In the genomic region with DNA sequence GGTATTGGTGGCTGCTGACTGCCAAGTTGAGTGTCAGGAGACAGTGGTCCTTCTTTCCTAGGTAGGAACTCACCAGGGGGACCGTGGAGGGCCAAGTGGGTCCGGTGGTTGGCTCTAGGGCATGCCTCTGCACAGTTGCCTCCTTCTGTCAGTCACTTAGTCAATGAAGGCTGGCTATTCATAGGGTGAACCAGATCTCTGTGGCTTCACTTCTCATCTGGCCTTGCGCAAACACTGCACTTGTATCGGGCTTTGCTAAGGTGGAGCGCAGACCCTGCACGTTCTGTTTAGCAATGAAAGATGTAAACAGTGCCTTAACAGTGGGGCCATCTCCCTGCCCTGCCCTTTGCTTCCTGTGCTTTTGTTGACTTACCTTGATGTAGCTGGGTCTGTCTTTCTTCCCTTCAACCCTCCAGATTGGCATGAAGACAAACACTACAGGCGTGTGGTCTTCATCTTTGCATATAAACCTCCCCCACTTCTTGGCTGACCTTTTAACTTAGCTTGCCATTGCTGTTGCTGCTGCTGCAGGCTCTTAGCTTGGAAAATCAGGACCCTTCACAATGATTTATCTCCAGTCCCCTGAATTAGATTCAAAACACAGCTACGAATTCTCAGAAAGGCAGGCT, we compare ENCODE assay signal across 13 cellular contexts. TPM values are rescaled to one million over a fixed set of nuclear protein-coding genes. Genes with fewer than 3 reads are reported as not detected.
DNase-seq lines count a peak whose midpoint lies in the region; TF ChIP-seq lines count a peak whose summit lies in the region.
"Had no signal": no experiment of that assay in that cellular context is flagged by ENCODE, and none has a peak within 500 bp of the region (broad histone marks: within the 10 kb centered on the region; RNA-seq: fewer than 3 reads in every experiment).

No MANE protein-coding gene starts in this region.

- in situ Hi-C loops in GM23248 (cut with MboI) = no loop called here

- H3K36me3 Mint-ChIP-seq in progenitor cell of endocrine pancreas (ENCODE audit: insufficient read depth) = no peaks in the 10 kb centered on the region

- no peak for TF ChIP-seq CTCF in progenitor cell of endocrine pancreas (IDR thresholded peaks at IDR 0.05; ENCODE audit: unreplicated experiment)

- DNase-seq in SIG-M5 treated with dmso at 0.1 percent for 504 hours (lab: John Stamatoyannopoulos, UW; ENCODE audit: unreplicated experiment) (peak; percentile 34), SIG-M5 (lab: John Stamatoyannopoulos, UW) (no peak), NCI-H2227 (lab: John Stamatoyannopoulos, UW; ENCODE audit: unreplicated experiment) (peak; percentile 42), progenitor cell of endocrine pancreas (ENCODE audit: low spot score, unreplicated experiment) (no peak), GM23248 (no peak), cortex of kidney (lab: John Stamatoyannopoulos, UW) (no peak)
- peak; percentile 74 for DNase-seq in activated effector memory CD4-positive, alpha-beta T cell treated with anti-CD3 and anti-CD28 coated beads, Interleukin-2, amount 50 U/mL, for 16 hours
- no peak for DNase-seq in stimulated activated CD4-positive, alpha-beta T cell treated with anti-CD3 and anti-CD28 coated beads, Interleukin-4, amount 100 ng/mL, for 1 hour
- DNase-seq: ACHN; effector CD4-positive, alpha-beta T cell; head of caudate nucleus; mesendoderm; SW 1271 had no signal

- H3K27me3 Mint-ChIP-seq in progenitor cell of endocrine pancreas = peaks cover 14% of the 10 kb centered on the region

- 0 out of 2 replicates have a peak, but pooled peaks cover 16% of the 10 kb centered on the region for H3K27me3 ChIP-seq in GM23248 (replicated peaks; ENCODE audit: insufficient read depth)

- 78 to 84% methylated on average over 8 of the region's 8 CpGs for WGBS in GM23248 (ENCODE audit: low coverage in 1 of 2, low lambda C conversion rate in 2 of 2, missing lambda C conversion rate in 2 of 2), 2 experiments

- no peak overlapping the region for H3K4me3 Mint-ChIP-seq in progenitor cell of endocrine pancreas (ENCODE audit: low read depth)

- no peak overlapping the region for H3K27ac ChIP-seq in GM23248

- peaks cover 14% of the 10 kb centered on the region for H3F3A ChIP-seq in GM23248 (ENCODE audit: insufficient read depth)

- no peak overlapping the region for H2AFZ ChIP-seq in GM23248

- H3K9ac ChIP-seq in GM23248 = no peak overlapping the region

- peak overlapping the region; percentile 18 for H3K27ac Mint-ChIP-seq in progenitor cell of endocrine pancreas

- H3K4me1 ChIP-seq in GM23248 (ENCODE audit: insufficient read depth) = peaks cover 4% of the 10 kb centered on the region

- no peaks in the 10 kb centered on the region for H4K20me1 ChIP-seq in GM23248 (ENCODE audit: insufficient read depth)

- no peaks in the 10 kb centered on the region for H3K36me3 ChIP-seq in GM23248 (ENCODE audit: low read depth)

- peaks cover 33% of the 10 kb centered on the region for H3K4me1 Mint-ChIP-seq in progenitor cell of endocrine pancreas (ENCODE audit: low read depth)

- no peaks in the 10 kb centered on the region for H3K9me3 Mint-ChIP-seq in progenitor cell of endocrine pancreas (ENCODE audit: low read depth)

- no peaks in the 10 kb centered on the region for H3K9me2 ChIP-seq in GM23248 (ENCODE audit: insufficient read depth)

- H3K4me3 ChIP-seq in GM23248 = no peak overlapping the region

- H3K4me2 ChIP-seq in GM23248 (ENCODE audit: unreplicated experiment) = no peak overlapping the region

- H3K79me2 ChIP-seq in GM23248 (ENCODE audit: insufficient read depth) = no peaks in the 10 kb centered on the region

- no peaks in the 10 kb centered on the region for H3K9me3 ChIP-seq in GM23248 (ENCODE audit: low read depth)

RNA-seq across cellular contexts. Expression of gene SORL1, which starts 7.4 kb away (rescaled TPM):
- total RNA-seq in progenitor cell of endocrine pancreas = 30.9 and 31.8 TPM in 2 replicates
- 0.54 and 0.76 TPM in 2 replicates for total RNA-seq in GM23248 (2014; rRNA removed; shearing (Covaris generic))
- polyA plus RNA-seq in GM23248 (2016; fragmentation: Nextera tagmentation; extraction: Ambion mirVana) = 0.26 and 0.30 TPM in 2 replicates

Comparison
In these comparisons a context has a peak if more than half of its experiments do, and no peak if none do; other contexts are left out.
1. DNase-seq: peak in SIG-M5 treated with dmso at 0.1 percent for 504 hours (single experiment), NCI-H2227 (single experiment) and activated effector memory CD4-positive, alpha-beta T cell treated with anti-CD3 and anti-CD28 coated beads, Interleukin-2, amount 50 U/mL, for 16 hours (single experiment); none in SIG-M5 (single experiment), progenitor cell of endocrine pancreas (single experiment), GM23248 (single experiment), stimulated activated CD4-positive, alpha-beta T cell treated with anti-CD3 and anti-CD28 coated beads, Interleukin-4, amount 100 ng/mL, for 1 hour (single experiment) and cortex of kidney (single experiment).
2. RNA of gene SORL1, which starts 7.4 kb away (total RNA-seq): 30.9 to 31.8 TPM in progenitor cell of endocrine pancreas; 0.54 to 0.76 TPM in GM23248; every median in the first group is over 10 times any median in the second.